Comparison of ENCODE assay signal across 19 cellular contexts in genomic region chr7:108226723-108227359, GRCh38.
"Had no signal": no experiment of that assay in that cellular context is flagged by ENCODE, and none has a peak within 500 bp of the region (broad histone marks: within the 10 kb centered on the region; RNA-seq: fewer than 3 reads in every experiment).

No MANE protein-coding gene starts in this region.

- H3K27me3 Mint-ChIP-seq: activated naive CD8-positive, alpha-beta T cell; brain; type B pancreatic cell had no signal

- ATAC-seq: gastrocnemius medialis, heart left ventricle, left ventricle myocardium superior had no signal

- H3K4me3 ChIP-seq: gastrocnemius medialis, heart left ventricle, stomach had no signal

- H3K27me3 ChIP-seq: gastrocnemius medialis, heart left ventricle, stomach had no signal

- H3K9me3 Mint-ChIP-seq: activated T-helper 1 cell treated with anti-CD3 and anti-CD28 coated beads, Interleukin-12 subunit alpha, Interleukin-12 subunit beta, Interleukin-2, Interleukin-4 antibody, amounts not matched to agents 30 ng/mL and 10 ng/mL and 1 ng/mL, durations not matched to agents 14 hours and 24 hours and 36 hours; brain; type B pancreatic cell had no signal

- H3K36me3 ChIP-seq: gastrocnemius medialis, heart left ventricle, stomach had no signal

- H3K27ac ChIP-seq: gastrocnemius medialis, heart left ventricle, stomach, VCaP had no signal

- H3K4me1 ChIP-seq: gastrocnemius medialis, heart left ventricle, stomach had no signal

- DNase-seq: activated CD4-positive, CD25-positive, alpha-beta regulatory T cell treated with anti-CD3 and anti-CD28 coated beads, Interleukin-2, amount 50 U/mL, for 72 hours; activated gamma-delta T cell treated with Interleukin-2 at 50 U/mL for 16 hours; amniotic stem cell; caudate nucleus; gastrocnemius medialis; heart left ventricle; left ventricle myocardium superior; occipital lobe; posterior cingulate gyrus; retina; stimulated activated CD4-positive, alpha-beta T cell treated with anti-CD3 and anti-CD28 coated beads, Interleukin-2, amount 100 ng/mL, for 24 hours; stomach; T-helper 1 cell; T1000 had no signal

- H3K27ac Mint-ChIP-seq: activated naive CD8-positive, alpha-beta T cell; activated T-helper 1 cell treated with anti-CD3 and anti-CD28 coated beads, Interleukin-12 subunit alpha, Interleukin-12 subunit beta, Interleukin-2, Interleukin-4 antibody, amounts not matched to agents 30 ng/mL and 10 ng/mL and 1 ng/mL, durations not matched to agents 14 hours and 24 hours and 36 hours; type B pancreatic cell had no signal

- H3K9me3 ChIP-seq: gastrocnemius medialis, heart left ventricle, stomach had no signal

- H3K4me3 Mint-ChIP-seq: activated naive CD8-positive, alpha-beta T cell; activated T-helper 1 cell treated with anti-CD3 and anti-CD28 coated beads, Interleukin-12 subunit alpha, Interleukin-12 subunit beta, Interleukin-2, Interleukin-4 antibody, amounts not matched to agents 30 ng/mL and 10 ng/mL and 1 ng/mL, durations not matched to agents 14 hours and 24 hours and 36 hours; brain; type B pancreatic cell had no signal

- H3K36me3 Mint-ChIP-seq: type B pancreatic cell had no signal
